Comparison of ENCODE assay signal across 7 cellular contexts in the genomic region with DNA sequence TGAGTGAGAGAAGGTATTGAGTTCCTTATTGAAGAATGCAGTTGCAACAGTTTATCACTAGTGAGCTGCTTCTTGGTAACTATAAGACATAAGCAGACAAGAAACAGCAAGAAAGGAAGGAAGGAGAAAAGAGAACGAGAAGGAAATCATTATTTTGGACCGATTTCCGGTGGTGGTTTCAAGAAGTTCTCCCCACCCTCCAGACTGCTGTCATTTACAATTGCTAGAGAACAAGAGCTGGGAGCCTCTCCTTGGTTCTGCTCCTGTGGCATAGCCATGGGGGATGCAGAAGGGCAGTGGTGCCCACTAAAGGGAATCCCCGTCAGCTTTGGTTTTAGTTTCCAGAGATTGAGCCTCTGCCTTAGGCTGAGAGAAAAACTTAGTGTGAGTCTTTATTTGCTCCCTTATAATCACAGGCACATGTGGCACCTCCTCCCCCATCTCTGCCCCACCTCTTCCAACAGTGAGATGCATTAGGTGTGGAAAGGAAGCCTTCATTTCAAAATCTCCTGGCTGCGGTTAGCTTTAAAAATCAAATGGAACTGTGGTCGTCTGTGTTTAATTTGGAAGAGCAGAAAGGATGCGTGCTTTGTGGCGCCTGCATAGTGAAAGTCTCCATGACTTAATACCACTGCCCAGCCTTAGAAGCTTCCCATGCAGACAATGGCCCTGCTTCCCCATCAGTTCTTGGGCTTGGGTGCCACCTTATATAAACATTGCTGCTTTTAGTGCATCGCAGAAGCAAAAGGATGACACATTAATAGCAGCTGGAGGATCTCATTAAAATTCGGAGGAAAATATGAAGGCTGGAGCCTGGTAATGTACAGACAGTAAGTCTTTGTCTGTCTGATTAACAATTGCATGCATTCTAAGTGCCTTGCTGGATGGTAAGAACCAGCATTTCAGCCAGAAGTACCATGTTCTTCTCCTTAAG. TPM values are rescaled to one million over a fixed set of nuclear protein-coding genes. Genes with fewer than 3 reads are reported as not detected.
DNase-seq lines count a peak whose midpoint lies in the region; ATAC-seq and TF ChIP-seq lines count a peak whose summit lies in the region.

No MANE protein-coding gene starts in this region.

- TF ChIP-seq CTCF in HFFc6 (IDR thresholded peaks at IDR 0.05) (no peak), GM10248 (IDR thresholded peaks at IDR 0.05; ENCODE audit: control extremely low read depth, extremely low read depth, low read depth, missing control alignments) (no peak)

- no peaks in the 10 kb centered on the region for H3K27me3 Mint-ChIP-seq in HFFc6 (ENCODE audit: insufficient read depth)

- peak; percentile 32 for DNase-seq in HFFc6
- peak; percentile 23 for DNase-seq in SW480 (ENCODE audit: low spot score)
- peak; percentile 77 for DNase-seq in pons (ENCODE audit: low spot score)
- no peak for DNase-seq in NCI-H510A (lab: John Stamatoyannopoulos, UW)
- DNase-seq in GM10248 (ENCODE audit: extremely low spot score): no peak
- DNase-seq in NCI-H345 (lab: John Stamatoyannopoulos, UW): no peak

- no peaks in the 10 kb centered on the region for H3K9me3 Mint-ChIP-seq in HFFc6

- CTCF ChIA-PET in GM10248 (lab: Yijun Ruan, JAX): interaction anchor here (0.8 to 6.0 kb wide), 12 partner anchors 9 to 233 kb away, joined by 3 to 35 read pairs (median 4); no protein-coding TSS in a partner anchor

- peaks cover 71% of the 10 kb centered on the region for H3K4me1 Mint-ChIP-seq in HFFc6 (ENCODE audit: low read depth)

- H3K36me3 Mint-ChIP-seq in HFFc6 (ENCODE audit: low read depth): peaks cover 9% of the 10 kb centered on the region; the same call in 1 of the 2 replicates

- H3K4me3 Mint-ChIP-seq in HFFc6: peak overlapping the region; percentile 64

- POLR2A ChIA-PET in GM10248 (lab: Yijun Ruan, JAX): interaction anchor here (0.6 to 1.7 kb wide), 4 partner anchors 9 to 62 kb away, joined by 3 to 4 read pairs (median 3); no protein-coding TSS in a partner anchor

- H3K27ac Mint-ChIP-seq in HFFc6: peak overlapping the region; percentile 68

- peak; percentile 25 for ATAC-seq in GM18498 (IDR thresholded peaks at IDR 0.05; ENCODE audit: unreplicated experiment)

RNA-seq across cellular contexts. Expression of gene LRCH1, which starts 25.0 kb away (rescaled TPM):
- total RNA-seq in HFFc6 (2021; fragmentation: NEBNext Ultra II Directional; extraction: Animal tissue kit (Norgen Biotek cat#: 25700)): 10 to 100 TPM; 11.3 to 13.9 (median 12.5) TPM

Comparison
In these comparisons a context has a peak if more than half of its experiments do, and no peak if none do; other contexts are left out.
1. DNase-seq: peak in HFFc6 (single experiment), SW480 (single experiment) and pons (single experiment); none in NCI-H510A (single experiment), GM10248 (single experiment) and NCI-H345 (single experiment).